ENCODE assay signal across 29 cellular contexts in the genomic region with DNA sequence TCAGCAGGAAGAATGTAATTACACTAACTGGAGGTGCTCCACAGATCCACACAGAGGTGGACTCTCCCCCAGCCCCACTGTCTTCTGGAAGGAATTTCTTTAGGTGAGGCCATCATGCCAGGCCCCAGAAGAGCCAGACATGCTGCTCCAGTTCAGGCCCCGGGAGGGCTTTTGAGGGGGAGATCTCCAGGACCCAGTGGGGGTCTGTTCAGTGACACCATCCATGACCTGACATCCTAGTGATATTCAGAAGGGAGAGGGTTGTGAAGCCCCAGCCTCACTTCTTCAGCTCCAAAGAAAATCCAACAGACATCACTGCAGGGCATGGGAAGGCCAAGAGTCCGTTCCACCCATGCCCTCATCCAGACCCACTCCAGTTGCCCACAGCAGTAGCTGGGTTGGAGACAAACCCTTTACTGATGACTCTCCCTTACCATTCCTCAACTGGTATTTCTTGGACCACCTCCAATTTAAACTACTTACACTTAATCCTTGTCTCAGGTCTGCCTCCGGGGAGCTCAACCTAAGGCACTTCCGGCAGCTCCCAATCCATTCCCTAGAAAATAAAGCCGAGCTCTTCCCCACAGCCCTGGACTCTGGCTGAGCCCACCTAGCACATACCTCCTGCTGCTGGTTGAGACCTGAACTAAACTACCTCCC. TPM values are rescaled to one million over a fixed set of nuclear protein-coding genes. Genes with fewer than 3 reads are reported as not detected.
DNase-seq lines count a peak whose midpoint lies in the region; ATAC-seq, FAIRE-seq and TF ChIP-seq lines count a peak whose summit lies in the region.
"Had no signal": no experiment of that assay in that cellular context is flagged by ENCODE, and none has a peak within 500 bp of the region (broad histone marks: within the 10 kb centered on the region; RNA-seq: fewer than 3 reads in every experiment).

No MANE protein-coding gene starts in this region.

- peaks cover 18% of the 10 kb centered on the region for H3K36me3 Mint-ChIP-seq in astrocyte (ENCODE audit: low read depth, unreplicated experiment)
- H3K36me3 Mint-ChIP-seq: CD4-positive, alpha-beta memory T cell had no signal

- H3K27me3 ChIP-seq in BLaER1 (no peaks in the 10 kb centered on the region), astrocyte (ENCODE audit: insufficient read depth, low read length) (no peaks in the 10 kb centered on the region)
- H3K27me3 ChIP-seq: SJSA1 had no signal

- no peaks in the 10 kb centered on the region for H3K9me3 Mint-ChIP-seq in astrocyte (ENCODE audit: unreplicated experiment)
- peaks cover 0 to 7% of the 10 kb centered on the region in 2 donors for H3K9me3 Mint-ChIP-seq in stimulated activated naive CD8-positive, alpha-beta T cell treated with anti-CD3 and anti-CD28 coated beads, Interleukin-15, amount 100 ng/mL, for 72 hours

- H3K9me3 ChIP-seq in BLaER1 (peaks cover 16% of the 10 kb centered on the region; the same call in 1 of the 2 replicates), astrocyte (ENCODE audit: insufficient read depth, low read depth, low read length) (no peaks in the 10 kb centered on the region)
- H3K9me3 ChIP-seq: SJSA1 had no signal

- H3K4me3 ChIP-seq in BLaER1 (peak overlapping the region; percentile 59), astrocyte (ENCODE audit: insufficient read depth, low read depth, low read length) (no peak overlapping the region), fibroblast of the aortic adventitia (ENCODE audit: low read depth, low read length) (no peak overlapping the region)
- H3K4me3 ChIP-seq: GM23338, PC-9, SJSA1 had no signal

- H3K36me3 ChIP-seq in BLaER1 (no peaks in the 10 kb centered on the region), astrocyte (ENCODE audit: insufficient read depth, low read length) (no peaks in the 10 kb centered on the region)
- H3K36me3 ChIP-seq: SJSA1 had no signal

- no peak overlapping the region for H3K4me3 Mint-ChIP-seq in astrocyte (ENCODE audit: unreplicated experiment)
- no peak overlapping the region for H3K4me3 Mint-ChIP-seq in stimulated activated naive CD8-positive, alpha-beta T cell treated with anti-CD3 and anti-CD28 coated beads, Interleukin-15, amount 100 ng/mL, for 72 hours
- H3K4me3 Mint-ChIP-seq: CD4-positive, alpha-beta memory T cell; GM23338 had no signal

- no peaks in the 10 kb centered on the region for H3K4me1 Mint-ChIP-seq in astrocyte (ENCODE audit: low read depth, unreplicated experiment)
- H3K4me1 Mint-ChIP-seq in stimulated activated naive CD8-positive, alpha-beta T cell treated with anti-CD3 and anti-CD28 coated beads, Interleukin-15, amount 100 ng/mL, for 72 hours = no peaks in the 10 kb centered on the region
- H3K4me1 Mint-ChIP-seq: CD4-positive, alpha-beta memory T cell had no signal

- H3K9ac ChIP-seq in BLaER1 (peak overlapping the region; percentile 78), astrocyte (ENCODE audit: low read length) (no peak overlapping the region)

- H4K20me1 ChIP-seq in BLaER1 (no peaks in the 10 kb centered on the region), astrocyte (ENCODE audit: insufficient read depth, low read length) (peaks cover 67% of the 10 kb centered on the region)

- TF ChIP-seq CTCF in astrocyte (IDR thresholded peaks at IDR 0.05; ENCODE audit: insufficient read depth, low read depth, low read length) = no peak
- no peak for TF ChIP-seq CTCF in fibroblast of the aortic adventitia (IDR thresholded peaks at IDR 0.05; ENCODE audit: insufficient read depth, low read length)
- TF ChIP-seq CTCF in GM13976 (IDR thresholded peaks at IDR 0.05; ENCODE audit: borderline replicate concordance, control extremely low read depth, extremely low read depth, insufficient read depth, missing control alignments) = no peak

- peak overlapping the region; percentile 96 for H3K4me2 ChIP-seq in BLaER1
- no peak overlapping the region for H3K4me2 ChIP-seq in astrocyte (ENCODE audit: low read length)
- H3K4me2 ChIP-seq: GM23338, PC-9 had no signal

- DNase-seq in HT1080 (ENCODE audit: low read depth) (peak; percentile 59), astrocyte (ENCODE audit: low read depth) (peak; percentile 11), fibroblast of the aortic adventitia (ENCODE audit: low read depth) (peak; percentile 10), DMS153 (lab: John Stamatoyannopoulos, UW) (no peak), NAMALWA (ENCODE audit: low spot score) (no peak), GM13976 (ENCODE audit: low spot score) (no peak)
- no peak for DNase-seq in stimulated activated naive CD8-positive, alpha-beta T cell treated with anti-CD3 and anti-CD28 coated beads, Interleukin-15, amount 100 ng/mL, for 72 hours
- DNase-seq: CD4-positive, alpha-beta memory T cell; COR-L47; DMS79; GF-D8; HCEC 1CT; IMR-90; KG1; NCI-H1092; NCI-H1417 treated with DMSO at 0.1 percent for 48 hours; NCI-H1694 treated with DMSO at 0.1 percent for 48 hours; NCI-H2081; NCI-H226; NCI-H524; NCI-H774; PC-9; Right ventricle myocardium superior; RPMI8226 had no signal

- H2AFZ ChIP-seq in astrocyte (ENCODE audit: low read depth, low read length) = no peak overlapping the region
- H2AFZ ChIP-seq: GM23338, PC-9 had no signal

- H3K79me2 ChIP-seq in astrocyte (ENCODE audit: insufficient read depth, low read length) = no peaks in the 10 kb centered on the region

- H3K27ac ChIP-seq in BLaER1 (peak overlapping the region; percentile 95), astrocyte (ENCODE audit: low read depth, low read length) (no peak overlapping the region)
- H3K27ac ChIP-seq: PC-9, SJSA1 had no signal

- H3K27ac Mint-ChIP-seq in astrocyte (ENCODE audit: unreplicated experiment) = no peak overlapping the region
- no peak overlapping the region for H3K27ac Mint-ChIP-seq in stimulated activated naive CD8-positive, alpha-beta T cell treated with anti-CD3 and anti-CD28 coated beads, Interleukin-15, amount 100 ng/mL, for 72 hours
- H3K27ac Mint-ChIP-seq: CD4-positive, alpha-beta memory T cell; GM23338 had no signal

- no peak for ATAC-seq in stimulated activated naive CD8-positive, alpha-beta T cell treated with anti-CD3 and anti-CD28 coated beads, Interleukin-15, amount 100 ng/mL, for 72 hours
- ATAC-seq: GM23338 had no signal

- in situ Hi-C loops in GM13976 (cut with MboI; ENCODE audit: low sequenced_read_pairs, unreplicated experiment) = no loop called here

- FAIRE-seq in astrocyte (lab: Jason Lieb, UNC) = no peak
- FAIRE-seq: GM12891 had no signal

- H3K27me3 Mint-ChIP-seq in astrocyte (ENCODE audit: low read depth, unreplicated experiment) = peaks cover 9% of the 10 kb centered on the region
- peaks cover 9% of the 10 kb centered on the region for H3K27me3 Mint-ChIP-seq in stimulated activated naive CD8-positive, alpha-beta T cell treated with anti-CD3 and anti-CD28 coated beads, Interleukin-15, amount 100 ng/mL, for 72 hours

- H3K4me1 ChIP-seq in BLaER1 (peaks cover 66% of the 10 kb centered on the region), astrocyte (ENCODE audit: insufficient read depth, low read length) (peaks cover 4% of the 10 kb centered on the region)
- H3K4me1 ChIP-seq: SJSA1 had no signal

RNA-seq across cellular contexts. Expression of a gene that starts 39.2 kb away (rescaled TPM):
- 2.1 and 2.3 TPM in 2 replicates for total RNA-seq in HT1080 (2014; rRNA removed; shearing (Covaris generic))
- polyA plus RNA-seq in HT1080 (2015; cell fraction: cytosol; rRNA removed) = 0.12 and 0.34 TPM in 2 replicates
- 0.19 and 0.56 TPM in 2 replicates for polyA plus RNA-seq in HT1080 (2015; cell fraction: nucleus; rRNA removed)
- 11.1 and 13.6 TPM in 2 replicates for total RNA-seq in astrocyte
- 0.82 and 6.6 TPM in 2 replicates for total RNA-seq in fibroblast of the aortic adventitia (ENCODE audit: low replicate concordance)
- total RNA-seq: CD4-positive, alpha-beta memory T cell; PC-9 had no signal
- polyA plus RNA-seq: CD4-positive, alpha-beta memory T cell had no signal

RNA-seq across cellular contexts. Expression of a gene that starts 50.9 kb away (rescaled TPM):
- 0.37 TPM in 2 replicates for total RNA-seq in HT1080 (2014; rRNA removed; shearing (Covaris generic))
- 0.05 TPM in 1 of 2 replicates, not detected in the other for polyA plus RNA-seq in HT1080 (2015; cell fraction: cytosol; rRNA removed)
- polyA plus RNA-seq in HT1080 (2015; cell fraction: nucleus; rRNA removed) = not detected in 2 replicates
- total RNA-seq in astrocyte = 0.70 and 0.75 TPM in 2 replicates
- not detected in 2 replicates for total RNA-seq in fibroblast of the aortic adventitia (ENCODE audit: low replicate concordance)
- total RNA-seq: A172; CD4-positive, alpha-beta memory T cell; IMR-90; PC-9; Right ventricle myocardium superior had no signal
- polyA plus RNA-seq: CD4-positive, alpha-beta memory T cell; IMR-90 had no signal

Comparison
In these comparisons a context has a peak if more than half of its experiments do, and no peak if none do; other contexts are left out.
1. DNase-seq: peak in HT1080 (single experiment), astrocyte (single experiment) and fibroblast of the aortic adventitia (single experiment); none in DMS153 (single experiment), NAMALWA (single experiment), stimulated activated naive CD8-positive, alpha-beta T cell treated with anti-CD3 and anti-CD28 coated beads, Interleukin-15, amount 100 ng/mL, for 72 hours (0 of 2) and GM13976 (single experiment).